In genomic region chr11:119134389-119134978, GRCh38 we compare ENCODE assay signal across 11 cellular contexts. TPM values are rescaled to one million over a fixed set of nuclear protein-coding genes. Genes with fewer than 3 reads are reported as not detected.
A peak's percentile ranks its signal among the peaks of the same experiment; 100 is the strongest.
DNase-seq lines count a peak whose midpoint lies in the region; ATAC-seq, FAIRE-seq and TF ChIP-seq lines count a peak whose summit lies in the region.
"Had no signal": no experiment of that assay in that cellular context is flagged by ENCODE, and none has a peak within 500 bp of the region (broad histone marks: within the 10 kb centered on the region; RNA-seq: fewer than 3 reads in every experiment).

No MANE protein-coding gene starts in this region.

- H3K9me3 ChIP-seq in OCI-LY1 (ENCODE audit: low read length) (no peaks in the 10 kb centered on the region), endothelial cell of umbilical vein (replicated peaks; ENCODE audit: control insufficient read depth, insufficient read depth, low read length) (no peaks in the 10 kb centered on the region)

- H3F3A ChIP-seq in OCI-LY1 (ENCODE audit: insufficient read depth, low read length), result no peaks in the 10 kb centered on the region

- no peaks in the 10 kb centered on the region for H3K27me3 ChIP-seq in OCI-LY1 (ENCODE audit: insufficient read depth, low read length)
- no peaks in the 10 kb centered on the region for H3K27me3 ChIP-seq in endothelial cell of umbilical vein (ENCODE audit: control insufficient read depth in 2 of 2, insufficient read depth in 2 of 2, low read length in 2 of 2)

- H3K9me2 ChIP-seq in OCI-LY1 (ENCODE audit: low read depth, low read length), result no peaks in the 10 kb centered on the region

- H3K4me1 ChIP-seq in OCI-LY1 (ENCODE audit: insufficient read depth, low read length, severe bottlenecking) (no peaks in the 10 kb centered on the region), endothelial cell of umbilical vein (ENCODE audit: control insufficient read depth, extremely low read depth, insufficient read depth, low read length) (peaks cover 7% of the 10 kb centered on the region)

- dilution Hi-C loops in endothelial cell of umbilical vein (cut with MboI; ENCODE audit: extremely low pct_ligation_motif_present, low sequenced_read_pairs), result no loop called here

- H3K4me3 ChIP-seq in GM12864 (ENCODE audit: low read depth, low read length), result no peak overlapping the region
- H3K4me3 ChIP-seq in OCI-LY1 (ENCODE audit: low read depth, low read length, poor library complexity, severe bottlenecking), result no peak overlapping the region
- no peak overlapping the region for H3K4me3 ChIP-seq in endothelial cell of umbilical vein (replicated peaks in 1 of 3; ENCODE audit: insufficient read depth in 1 of 3, low read depth in 1 of 3, low read length in 3 of 3)

- FAIRE-seq in endothelial cell of umbilical vein (lab: Jason Lieb, UNC), result peak; percentile 55

- BruUV-seq in endothelial cell of umbilical vein (replicated peaks; lab: Mats Ljungman, UMichigan), result no TSS peak

- peaks cover 10% of the 10 kb centered on the region for H3K27me3 Mint-ChIP-seq in progenitor cell of endocrine pancreas
- no peaks in the 10 kb centered on the region for H3K27me3 Mint-ChIP-seq in activated naive CD8-positive, alpha-beta T cell treated with anti-CD3 and anti-CD28 coated beads for 36 hours
- H3K27me3 Mint-ChIP-seq: activated naive CD4-positive, alpha-beta T cell treated with anti-CD3 and anti-CD28 coated beads, Interleukin-2, amount 50 U/mL, for 24 hours had no signal

- H3K9ac ChIP-seq in OCI-LY1 (ENCODE audit: low read length), result no peak overlapping the region
- H3K9ac ChIP-seq in endothelial cell of umbilical vein (replicated peaks; ENCODE audit: extremely low read depth, insufficient read depth, low read length), result no peak overlapping the region

- CTCF ChIA-PET in endothelial cell of umbilical vein (lab: Charles Lee), result interaction anchor here (0.6 to 2.4 kb wide), 9 partner anchors 9 to 135 kb away, joined by 3 to 12 read pairs (median 5); partner anchors contain the start of gene DPAGT1

- H3K27ac Mint-ChIP-seq in progenitor cell of endocrine pancreas, result no peak overlapping the region
- H3K27ac Mint-ChIP-seq in activated naive CD8-positive, alpha-beta T cell treated with anti-CD3 and anti-CD28 coated beads for 36 hours, result no peak overlapping the region
- H3K27ac Mint-ChIP-seq: stimulated activated naive B cell treated with anti-CD40 and anti-IgM and Interleukin-4, amounts not matched to agents 10 μg/mL and 1 μg/mL and 100 μg/mL, for 72 hours had no signal

- TF ChIP-seq POLR2A in endothelial cell of umbilical vein (IDR thresholded peaks at IDR 0.05; ENCODE audit: low read depth, low read length), result no peak

- H3K36me3 ChIP-seq in OCI-LY1 (ENCODE audit: insufficient read depth, low read length) (peaks cover 34% of the 10 kb centered on the region), endothelial cell of umbilical vein (ENCODE audit: control insufficient read depth in 2 of 2, extremely low read depth in 1 of 2, insufficient read depth in 2 of 2, low read length in 2 of 2) (peaks cover 9 to 33% of the 10 kb centered on the region in 2 experiments)

- H3K4me2 ChIP-seq in OCI-LY1 (ENCODE audit: low read length) (no peak overlapping the region), endothelial cell of umbilical vein (ENCODE audit: insufficient read depth, low read length) (no peak overlapping the region)

- intact Hi-C loops in endothelial cell of umbilical vein (cut with micrococcal nuclease), result no loop called here

- peaks cover 9% of the 10 kb centered on the region for H3K36me3 Mint-ChIP-seq in progenitor cell of endocrine pancreas (ENCODE audit: insufficient read depth)
- H3K36me3 Mint-ChIP-seq in activated naive CD8-positive, alpha-beta T cell treated with anti-CD3 and anti-CD28 coated beads for 36 hours, result peaks cover 20% of the 10 kb centered on the region

- POLR2A ChIA-PET in endothelial cell of umbilical vein (lab: Charles Lee), result no interaction called here

- DNase-seq in GM12864 (ENCODE audit: low read depth) (no peak), endothelial cell of umbilical vein (ENCODE audit: low read depth, low spot score) (no peak), progenitor cell of endocrine pancreas (ENCODE audit: low spot score, unreplicated experiment) (no peak), DMS79 treated with DMSO at 0.1 percent for 48 hours (lab: John Stamatoyannopoulos, UW) (no peak)
- DNase-seq in activated naive CD8-positive, alpha-beta T cell treated with anti-CD3 and anti-CD28 coated beads for 36 hours, result no peak
- DNase-seq: stimulated activated naive B cell treated with anti-CD40 and anti-IgM and Interleukin-4, amounts not matched to agents 10 μg/mL and 1 μg/mL and 100 μg/mL, for 72 hours had no signal

- no peak overlapping the region for H2AFZ ChIP-seq in OCI-LY1 (ENCODE audit: low read length)
- no peak overlapping the region for H2AFZ ChIP-seq in endothelial cell of umbilical vein (ENCODE audit: low read depth, low read length)

- no peak overlapping the region for H3K27ac ChIP-seq in OCI-LY1 (ENCODE audit: low read depth, low read length, poor library complexity, severe bottlenecking)
- H3K27ac ChIP-seq in endothelial cell of umbilical vein (ENCODE audit: insufficient read depth, low read depth, low read length), result no peak overlapping the region

- no peak overlapping the region for H3K4me3 Mint-ChIP-seq in progenitor cell of endocrine pancreas (ENCODE audit: low read depth)
- no peak overlapping the region for H3K4me3 Mint-ChIP-seq in activated naive CD8-positive, alpha-beta T cell treated with anti-CD3 and anti-CD28 coated beads for 36 hours
- H3K4me3 Mint-ChIP-seq: activated naive CD4-positive, alpha-beta T cell treated with anti-CD3 and anti-CD28 coated beads, Interleukin-2, amount 50 U/mL, for 24 hours; stimulated activated naive B cell treated with anti-CD40 and anti-IgM and Interleukin-4, amounts not matched to agents 10 μg/mL and 1 μg/mL and 100 μg/mL, for 72 hours had no signal

- ATAC-seq in GM19328 (IDR thresholded peaks at IDR 0.05; ENCODE audit: unreplicated experiment) (no peak), HG02885 (IDR thresholded peaks at IDR 0.05; ENCODE audit: poor library complexity, unreplicated experiment) (no peak)

- TF ChIP-seq CTCF in GM12864 (IDR thresholded peaks at IDR 0.05; ENCODE audit: low read depth, low read length, missing control alignments) (peak; percentile 78), OCI-LY1 (IDR thresholded peaks at IDR 0.05; ENCODE audit: low read length) (peak; percentile 52; the same call in 1 of the 2 replicates), endothelial cell of umbilical vein (IDR thresholded peaks at IDR 0.05; ENCODE audit: extremely low read depth in 1 of 2, insufficient read depth in 1 of 2, low read depth in 1 of 2, low read length in 2 of 2) (peak; percentile 58 to 77), progenitor cell of endocrine pancreas (IDR thresholded peaks at IDR 0.05; ENCODE audit: unreplicated experiment) (peak; percentile 53)

- H3K4me1 Mint-ChIP-seq in progenitor cell of endocrine pancreas (ENCODE audit: low read depth), result no peaks in the 10 kb centered on the region
- no peaks in the 10 kb centered on the region for H3K4me1 Mint-ChIP-seq in activated naive CD8-positive, alpha-beta T cell treated with anti-CD3 and anti-CD28 coated beads for 36 hours
- H3K4me1 Mint-ChIP-seq: activated naive CD4-positive, alpha-beta T cell treated with anti-CD3 and anti-CD28 coated beads, Interleukin-2, amount 50 U/mL, for 24 hours had no signal

- no peaks in the 10 kb centered on the region for H3K9me1 ChIP-seq in endothelial cell of umbilical vein (replicated peaks; ENCODE audit: control insufficient read depth, extremely low read depth, insufficient read depth, low read length)

- H4K20me1 ChIP-seq in OCI-LY1 (ENCODE audit: insufficient read depth, low read length) (no peaks in the 10 kb centered on the region), endothelial cell of umbilical vein (replicated peaks; ENCODE audit: control insufficient read depth, extremely low read depth, insufficient read depth, low read length) (no peaks in the 10 kb centered on the region)

- no peaks in the 10 kb centered on the region for H3K79me2 ChIP-seq in OCI-LY1 (ENCODE audit: insufficient read depth, low read length)
- H3K79me2 ChIP-seq in endothelial cell of umbilical vein (ENCODE audit: control insufficient read depth, insufficient read depth, low read length), result no peaks in the 10 kb centered on the region

- no peaks in the 10 kb centered on the region for H3K9me3 Mint-ChIP-seq in progenitor cell of endocrine pancreas (ENCODE audit: low read depth)
- H3K9me3 Mint-ChIP-seq in activated naive CD8-positive, alpha-beta T cell treated with anti-CD3 and anti-CD28 coated beads for 36 hours, result no peaks in the 10 kb centered on the region
- H3K9me3 Mint-ChIP-seq: activated naive CD4-positive, alpha-beta T cell treated with anti-CD3 and anti-CD28 coated beads, Interleukin-2, amount 50 U/mL, for 24 hours; stimulated activated naive B cell treated with anti-CD40 and anti-IgM and Interleukin-4, amounts not matched to agents 10 μg/mL and 1 μg/mL and 100 μg/mL, for 72 hours had no signal

RNA-seq across cellular contexts. Expression of gene HINFP, which starts 13.1 kb away (rescaled TPM):
- total RNA-seq in endothelial cell of umbilical vein, result 32.6 and 33.4 TPM in 2 replicates
- polyA plus RNA-seq in endothelial cell of umbilical vein, result 30.8 and 34.6 TPM in 2 replicates
- polyA plus RNA-seq in endothelial cell of umbilical vein (2011; cell fraction: cytosol; rRNA removed), result 21.0 and 21.9 TPM in 2 replicates
- 102 and 113 TPM in 2 replicates for polyA plus RNA-seq in endothelial cell of umbilical vein (2011; cell fraction: nucleus; rRNA removed)
- 11.6 and 15.8 TPM in 2 replicates for polyA plus RNA-seq in endothelial cell of umbilical vein (2012)
- 39.0 and 42.6 TPM in 2 replicates for polyA minus RNA-seq in endothelial cell of umbilical vein
- 13.6 TPM for polyA minus RNA-seq in endothelial cell of umbilical vein (2011; cell fraction: cytosol; rRNA and poly(A)+ RNA removed)
- polyA minus RNA-seq in endothelial cell of umbilical vein (2011; cell fraction: nucleus; rRNA and poly(A)+ RNA removed), result 33.2 and 47.0 TPM in 2 replicates
- 48.7 and 52.2 TPM in 2 replicates for total RNA-seq in progenitor cell of endocrine pancreas
- total RNA-seq in activated naive CD8-positive, alpha-beta T cell treated with anti-CD3 and anti-CD28 coated beads for 36 hours, result 10 to 100 TPM; 20.3 to 21.5 TPM

RNA-seq across cellular contexts. Expression of gene ABCG4, which starts 14.4 kb away (rescaled TPM):
- total RNA-seq in endothelial cell of umbilical vein (0.67 and 1.7 TPM in 2 replicates), progenitor cell of endocrine pancreas (0.53 and 0.78 TPM in 2 replicates)
- polyA plus RNA-seq in endothelial cell of umbilical vein, result 1.0 TPM in 2 replicates
- 0.35 and 0.47 TPM in 2 replicates for polyA plus RNA-seq in endothelial cell of umbilical vein (2011; cell fraction: cytosol; rRNA removed)
- 2.9 and 3.7 TPM in 2 replicates for polyA plus RNA-seq in endothelial cell of umbilical vein (2011; cell fraction: nucleus; rRNA removed)
- 0.64 and 1.2 TPM in 2 replicates for polyA plus RNA-seq in endothelial cell of umbilical vein (2012)
- polyA minus RNA-seq in endothelial cell of umbilical vein, result 1.5 TPM in 2 replicates
- polyA minus RNA-seq in endothelial cell of umbilical vein (2011; cell fraction: cytosol; rRNA and poly(A)+ RNA removed), result not detected
- 1.3 TPM in 2 replicates for polyA minus RNA-seq in endothelial cell of umbilical vein (2011; cell fraction: nucleus; rRNA and poly(A)+ RNA removed)
- total RNA-seq in activated naive CD8-positive, alpha-beta T cell treated with anti-CD3 and anti-CD28 coated beads for 36 hours, result under 1 TPM; 0.12 to 0.22 TPM
- total RNA-seq: NCI-H460 had no signal

RNA-seq across cellular contexts. Expression of gene C2CD2L, which starts 27.3 kb away (rescaled TPM):
- total RNA-seq in endothelial cell of umbilical vein (10.4 and 10.5 TPM in 2 replicates), progenitor cell of endocrine pancreas (7.2 and 7.3 TPM in 2 replicates)
- polyA plus RNA-seq in endothelial cell of umbilical vein, result 9.1 and 10.2 TPM in 2 replicates
- polyA plus RNA-seq in endothelial cell of umbilical vein (2011; cell fraction: cytosol; rRNA removed), result 5.2 and 7.3 TPM in 2 replicates
- 14.9 and 16.1 TPM in 2 replicates for polyA plus RNA-seq in endothelial cell of umbilical vein (2011; cell fraction: nucleus; rRNA removed)
- polyA plus RNA-seq in endothelial cell of umbilical vein (2012), result 6.6 and 7.6 TPM in 2 replicates
- 16.0 and 17.0 TPM in 2 replicates for polyA minus RNA-seq in endothelial cell of umbilical vein
- 6.7 TPM for polyA minus RNA-seq in endothelial cell of umbilical vein (2011; cell fraction: cytosol; rRNA and poly(A)+ RNA removed)
- 9.4 and 14.3 TPM in 2 replicates for polyA minus RNA-seq in endothelial cell of umbilical vein (2011; cell fraction: nucleus; rRNA and poly(A)+ RNA removed)
- 10 to 100 TPM; 19.3 to 20.0 TPM for total RNA-seq in activated naive CD8-positive, alpha-beta T cell treated with anti-CD3 and anti-CD28 coated beads for 36 hours

RNA-seq across cellular contexts. Expression of gene DPAGT1, which starts 32.8 kb away (rescaled TPM):
- total RNA-seq in endothelial cell of umbilical vein, result 48.4 and 62.0 TPM in 2 replicates
- 203 and 212 TPM in 2 replicates for polyA plus RNA-seq in endothelial cell of umbilical vein
- 61.5 and 62.3 TPM in 2 replicates for polyA plus RNA-seq in endothelial cell of umbilical vein (2011; cell fraction: cytosol; rRNA removed)
- polyA plus RNA-seq in endothelial cell of umbilical vein (2011; cell fraction: nucleus; rRNA removed), result 193 and 217 TPM in 2 replicates
- 48.5 and 55.0 TPM in 2 replicates for polyA plus RNA-seq in endothelial cell of umbilical vein (2012)
- 139 and 143 TPM in 2 replicates for polyA minus RNA-seq in endothelial cell of umbilical vein
- polyA minus RNA-seq in endothelial cell of umbilical vein (2011; cell fraction: cytosol; rRNA and poly(A)+ RNA removed), result 26.4 TPM
- polyA minus RNA-seq in endothelial cell of umbilical vein (2011; cell fraction: nucleus; rRNA and poly(A)+ RNA removed), result 47.7 and 59.0 TPM in 2 replicates
- total RNA-seq in progenitor cell of endocrine pancreas, result 53.4 and 60.8 TPM in 2 replicates
- total RNA-seq in activated naive CD8-positive, alpha-beta T cell treated with anti-CD3 and anti-CD28 coated beads for 36 hours, result 10 to 100 TPM; 58.3 to 63.6 TPM

RNA-seq across cellular contexts. Expression of gene NLRX1, which starts 34.0 kb away (rescaled TPM):
- total RNA-seq in endothelial cell of umbilical vein, result 14.6 and 15.1 TPM in 2 replicates
- polyA plus RNA-seq in endothelial cell of umbilical vein, result 15.5 and 18.3 TPM in 2 replicates
- polyA plus RNA-seq in endothelial cell of umbilical vein (2011; cell fraction: cytosol; rRNA removed), result 7.9 and 9.0 TPM in 2 replicates
- polyA plus RNA-seq in endothelial cell of umbilical vein (2011; cell fraction: nucleus; rRNA removed), result 12.7 and 15.1 TPM in 2 replicates
- 8.3 and 11.6 TPM in 2 replicates for polyA plus RNA-seq in endothelial cell of umbilical vein (2012)
- polyA minus RNA-seq in endothelial cell of umbilical vein, result 15.4 and 18.9 TPM in 2 replicates
- polyA minus RNA-seq in endothelial cell of umbilical vein (2011; cell fraction: cytosol; rRNA and poly(A)+ RNA removed), result 6.1 TPM
- 9.3 and 12.4 TPM in 2 replicates for polyA minus RNA-seq in endothelial cell of umbilical vein (2011; cell fraction: nucleus; rRNA and poly(A)+ RNA removed)
- 14.7 and 15.9 TPM in 2 replicates for total RNA-seq in progenitor cell of endocrine pancreas
- 10 to 100 TPM; 19.3 to 20.7 TPM for total RNA-seq in activated naive CD8-positive, alpha-beta T cell treated with anti-CD3 and anti-CD28 coated beads for 36 hours
